In the genomic region with DNA sequence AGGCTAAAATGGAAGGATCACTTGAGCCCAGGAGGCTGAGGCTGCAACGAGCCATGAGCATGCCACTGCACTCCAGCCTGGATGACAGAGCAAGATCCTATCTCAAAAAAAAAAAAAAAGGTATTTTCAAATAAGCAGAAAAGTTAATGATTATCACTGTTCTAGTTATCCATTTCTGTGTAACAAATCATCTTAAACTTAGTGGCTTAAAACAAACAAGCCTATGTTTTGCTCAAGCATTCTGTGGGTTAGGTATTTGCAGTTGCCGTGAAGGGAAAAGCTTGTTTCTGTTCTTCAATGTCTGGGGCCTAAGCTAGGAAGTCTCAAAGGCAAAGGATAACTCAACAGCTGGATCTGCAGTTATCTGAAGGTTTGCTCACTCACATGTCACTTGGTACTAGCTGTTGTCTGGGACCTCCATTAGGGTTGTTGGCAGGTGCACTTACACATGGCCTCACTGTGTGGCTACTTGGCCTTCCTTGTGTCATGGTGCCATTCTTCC, we compare ENCODE assay signal across 34 cellular contexts. TPM values are rescaled to one million over a fixed set of nuclear protein-coding genes. Genes with fewer than 3 reads are reported as not detected.
A peak's percentile ranks its signal among the peaks of the same experiment; 100 is the strongest.
DNase-seq lines count a peak whose midpoint lies in the region; ATAC-seq and TF ChIP-seq lines count a peak whose summit lies in the region.
"Had no signal": no experiment of that assay in that cellular context is flagged by ENCODE, and none has a peak within 500 bp of the region (broad histone marks: within the 10 kb centered on the region; RNA-seq: fewer than 3 reads in every experiment).

No MANE protein-coding gene starts in this region.

- H3K14ac ChIP-seq in neuronal stem cell (ENCODE audit: low read length) = no peak overlapping the region

- H2AFZ ChIP-seq in osteoblast (ENCODE audit: low read length) (no peak overlapping the region), neuronal stem cell (ENCODE audit: low read length) (no peak overlapping the region)

- intact Hi-C loops in body of pancreas (cut with DNase I) (no loop called here), uterus (cut with DNase I; ENCODE audit: low total_unique reads) (no loop called here)

- no peak overlapping the region for H3K4ac ChIP-seq in neuronal stem cell (ENCODE audit: low read length)

- H3K4me1 ChIP-seq in body of pancreas = peaks cover 12% of the 10 kb centered on the region
- H3K4me1 ChIP-seq in osteoblast (ENCODE audit: insufficient read depth, low read length) = no peaks in the 10 kb centered on the region
- no peaks in the 10 kb centered on the region for H3K4me1 ChIP-seq in neuronal stem cell (ENCODE audit: control insufficient read depth in 2 of 2, insufficient read depth in 1 of 2, low read depth in 1 of 2, low read length in 2 of 2)
- no peaks in the 10 kb centered on the region for H3K4me1 ChIP-seq in uterus
- no peaks in the 10 kb centered on the region for H3K4me1 ChIP-seq in right atrium auricular region
- H3K4me1 ChIP-seq: gastrocnemius medialis, lower lobe of right lung, suprapubic skin, upper lobe of right lung had no signal

- H3K79me1 ChIP-seq in neuronal stem cell (ENCODE audit: low read depth, low read length) = no peaks in the 10 kb centered on the region

- no peak for DNase-seq in body of pancreas
- peak; percentile 66 for DNase-seq in kidney epithelial cell (ENCODE audit: low read depth)
- peak; percentile 29 for DNase-seq in osteoblast (ENCODE audit: insufficient read length, low spot score, missing footprints)
- no peak for DNase-seq in neuronal stem cell (ENCODE audit: low spot score)
- DNase-seq in uterus = no peak
- no peak for DNase-seq in right atrium auricular region (ENCODE audit: low spot score)
- DNase-seq: activated CD4-positive, alpha-beta memory T cell treated with anti-CD3 and anti-CD28 coated beads, Interleukin-2, amount 10 ng/mL, durations not matched to agents 7 days and 5 days; activated CD8-positive, alpha-beta memory T cell treated with anti-CD3 and anti-CD28 coated beads, Interleukin-2, amount 50 U/mL, for 4 hours; activated naive CD4-positive, alpha-beta T cell treated with anti-CD3 and anti-CD28 coated beads, Interleukin-2, amount 10 ng/mL, durations not matched to agents 7 days and 5 days; adrenal gland; cerebellar nuclear complex; DND-41; gastrocnemius medialis; HCEC 1CT; immature natural killer cell; Kasumi-1; lower lobe of right lung; naive thymus-derived CD8-positive, alpha-beta T cell; NCI-H1436 treated with DMSO at 0.1 percent for 48 hours; NCI-H748 treated with DMSO at 0.1 percent for 48 hours; occipital lobe; Right ventricle myocardium superior; stimulated activated naive CD4-positive, alpha-beta T cell treated with Interleukin-2 at 50 U/mL for 16 hours; T-helper 17 cell; upper lobe of right lung had no signal

- WGBS in body of pancreas, 2 donors = 38 to 51% methylated on average over 2 of the region's 2 CpGs
- no CpG with 5 or more reads among the region's 2 CpGs for WGBS in neuronal stem cell (ENCODE audit: extremely low coverage in 2 of 2, insufficient read length in 2 of 2, insufficient replicate concordance in 1 of 2), 2 donors

- H3K23ac ChIP-seq in neuronal stem cell (ENCODE audit: low read depth, low read length, poor library complexity) = no peak overlapping the region

- no peak overlapping the region for H3K9ac ChIP-seq in neuronal stem cell (ENCODE audit: low read depth, low read length, poor library complexity)
- H3K9ac ChIP-seq: BLaER1 treated with 17β-estradiol and CSF1 and Interleukin-3, amounts not matched to agents 10 nM and 100 nM had no signal

- H2BK12ac ChIP-seq in neuronal stem cell (ENCODE audit: low read length) = no peak overlapping the region

- no peaks in the 10 kb centered on the region for H4K20me1 ChIP-seq in osteoblast (ENCODE audit: insufficient read depth, low read length)

- TF ChIP-seq POLR2A in body of pancreas (IDR thresholded peaks at IDR 0.05) = no peak
- no peak for TF ChIP-seq POLR2A in uterus (IDR thresholded peaks at IDR 0.05)

- H3K9me3 ChIP-seq in body of pancreas (no peaks in the 10 kb centered on the region), osteoblast (ENCODE audit: low read depth, low read length) (no peaks in the 10 kb centered on the region), neuronal stem cell (replicated peaks in 1 of 2; ENCODE audit: control insufficient read depth in 2 of 2, insufficient read depth in 1 of 2, low read depth in 1 of 2, low read length in 2 of 2) (no peaks in the 10 kb centered on the region), uterus (no peaks in the 10 kb centered on the region), right atrium auricular region (no peaks in the 10 kb centered on the region)
- H3K9me3 ChIP-seq: adrenal gland; BLaER1 treated with 17β-estradiol and CSF1 and Interleukin-3, amounts not matched to agents 10 nM and 100 nM; gastrocnemius medialis; lower lobe of right lung; suprapubic skin; upper lobe of right lung had no signal

- H3K36me3 ChIP-seq in body of pancreas (replicated peaks in 1 of 2; ENCODE audit: insufficient read depth in 1 of 2, low read depth in 2 of 2) (peaks cover 0 to 6% of the 10 kb centered on the region in 2 donors), kidney epithelial cell (ENCODE audit: control insufficient read depth, insufficient read depth, low read length) (peaks cover 1% of the 10 kb centered on the region), osteoblast (ENCODE audit: insufficient read depth, low read length) (peaks cover 31% of the 10 kb centered on the region), neuronal stem cell (replicated peaks in 1 of 2; ENCODE audit: control insufficient read depth in 2 of 2, insufficient read depth in 2 of 2, low read length in 2 of 2) (peaks cover 2 to 88% of the 10 kb centered on the region in 2 donors), uterus (no peaks in the 10 kb centered on the region), right atrium auricular region (peaks cover 44% of the 10 kb centered on the region)

- H3K27ac ChIP-seq in body of pancreas = peak overlapping the region in 2 of 4 donors; percentile 5 to 56
- no peak overlapping the region for H3K27ac ChIP-seq in osteoblast (ENCODE audit: low read depth, low read length)
- H3K27ac ChIP-seq in neuronal stem cell (replicated peaks; ENCODE audit: low read length) = no peak overlapping the region
- no peak overlapping the region for H3K27ac ChIP-seq in uterus
- H3K27ac ChIP-seq in right atrium auricular region = no peak overlapping the region
- H3K27ac ChIP-seq: adrenal gland; BLaER1 treated with 17β-estradiol and CSF1 and Interleukin-3, amounts not matched to agents 10 nM and 100 nM; gastrocnemius medialis; lower lobe of right lung; skin epidermis; suprapubic skin; upper lobe of right lung had no signal

- H2BK120ac ChIP-seq in neuronal stem cell (ENCODE audit: low read depth, low read length) = no peak overlapping the region

- no peak overlapping the region for H4K8ac ChIP-seq in neuronal stem cell (ENCODE audit: low read depth, low read length)

- peaks cover 4% of the 10 kb centered on the region for H3K79me2 ChIP-seq in osteoblast (ENCODE audit: insufficient read depth, low read length)

- H3K4me2 ChIP-seq in osteoblast (ENCODE audit: insufficient read depth, low read length) (no peak overlapping the region), neuronal stem cell (ENCODE audit: insufficient read depth, low read length, poor library complexity, severe bottlenecking) (no peak overlapping the region)
- H3K4me2 ChIP-seq: BLaER1 treated with 17β-estradiol and CSF1 and Interleukin-3, amounts not matched to agents 10 nM and 100 nM had no signal

- no peak overlapping the region for H2BK15ac ChIP-seq in neuronal stem cell (ENCODE audit: low read length)

- H4K91ac ChIP-seq in neuronal stem cell (ENCODE audit: low read depth, low read length, poor library complexity) = no peak overlapping the region

- H3K27me3 ChIP-seq in body of pancreas (no peaks in the 10 kb centered on the region), kidney epithelial cell (ENCODE audit: control insufficient read depth, insufficient read depth, low read length) (no peaks in the 10 kb centered on the region), osteoblast (ENCODE audit: insufficient read depth, low read length) (no peaks in the 10 kb centered on the region), neuronal stem cell (ENCODE audit: control insufficient read depth in 3 of 3, insufficient read depth in 3 of 3, low read depth in 1 of 3, low read length in 3 of 3) (no peaks in the 10 kb centered on the region), uterus (no peaks in the 10 kb centered on the region), right atrium auricular region (no peaks in the 10 kb centered on the region)
- H3K27me3 ChIP-seq: adrenal gland; BLaER1 treated with 17β-estradiol and CSF1 and Interleukin-3, amounts not matched to agents 10 nM and 100 nM; gastrocnemius medialis; suprapubic skin; upper lobe of right lung had no signal

- H3K4me3 ChIP-seq in body of pancreas (no peak overlapping the region), kidney epithelial cell (ENCODE audit: low read depth, low read length) (no peak overlapping the region), osteoblast (ENCODE audit: insufficient read depth, low read length) (no peak overlapping the region), neuronal stem cell (ENCODE audit: low read length in 2 of 2) (no peak overlapping the region), uterus (no peak overlapping the region), right atrium auricular region (no peak overlapping the region)
- H3K4me3 ChIP-seq: adrenal gland; BLaER1 treated with 17β-estradiol and CSF1 and Interleukin-3, amounts not matched to agents 10 nM and 100 nM; gastrocnemius medialis; lower lobe of right lung; skin epidermis; suprapubic skin; upper lobe of right lung had no signal

- H2BK5ac ChIP-seq in neuronal stem cell (ENCODE audit: low read length) = no peak overlapping the region

- no peak for TF ChIP-seq CTCF in body of pancreas (IDR thresholded peaks at IDR 0.05)
- TF ChIP-seq CTCF in kidney epithelial cell (IDR thresholded peaks at IDR 0.05; ENCODE audit: insufficient read depth, low read length, poor library complexity, severe bottlenecking) = no peak
- no peak for TF ChIP-seq CTCF in osteoblast (IDR thresholded peaks at IDR 0.05; ENCODE audit: extremely low read depth, low read depth, low read length)
- no peak for TF ChIP-seq CTCF in uterus (IDR thresholded peaks at IDR 0.05)
- TF ChIP-seq CTCF in right atrium auricular region (IDR thresholded peaks at IDR 0.05) = no peak

- no peak overlapping the region for H3K18ac ChIP-seq in neuronal stem cell (ENCODE audit: low read length)

- no peak overlapping the region for H2AK5ac ChIP-seq in neuronal stem cell (ENCODE audit: low read depth, low read length)

- ATAC-seq in GM18907 (IDR thresholded peaks at IDR 0.05; ENCODE audit: unreplicated experiment) (peak; percentile 53), body of pancreas (peak; percentile 60), GM18861 (IDR thresholded peaks at IDR 0.05; ENCODE audit: unreplicated experiment) (no peak)
- ATAC-seq: gastrocnemius medialis; lower lobe of right lung; naive thymus-derived CD8-positive, alpha-beta T cell; Panc1; SK-N-SH treated with all-trans-retinoic acid at 6 μM for 48 hours; T-helper 17 cell; upper lobe of right lung had no signal

RNA-seq across cellular contexts. Expression of gene MFF, which starts 14.1 kb away (rescaled TPM):
- total RNA-seq in body of pancreas (100 to 1,000 TPM in 1 of 2 donors, 10 to 100 TPM in 1; 86.9 to 141 TPM), kidney epithelial cell (94.8 and 112 TPM in 2 replicates), osteoblast (81.9 and 101 TPM in 2 replicates), uterus (10 to 100 TPM; 15.1 to 99.1 (median 88.3) TPM), right atrium auricular region (100 to 1,000 TPM in 1 of 2 donors, 10 to 100 TPM in 1; 93.1 to 116 TPM)
- polyA plus RNA-seq in neuronal stem cell (2013, experiment 1 of 2) = 107 TPM
- polyA plus RNA-seq in neuronal stem cell (2013, experiment 2 of 2) = 112 TPM

RNA-seq across cellular contexts. Expression of gene TM4SF20, which starts 40.0 kb away (rescaled TPM):
- not detected for total RNA-seq in body of pancreas
- total RNA-seq in kidney epithelial cell = not detected in 2 replicates
- 0.88 and 1.1 TPM in 2 replicates for total RNA-seq in osteoblast
- polyA plus RNA-seq in neuronal stem cell (2013, experiment 1 of 2) = not detected
- polyA plus RNA-seq in neuronal stem cell (2013, experiment 2 of 2) = not detected
- total RNA-seq in uterus = not detected
- total RNA-seq in right atrium auricular region = not detected
- total RNA-seq: activated CD4-positive, alpha-beta memory T cell treated with anti-CD3 and anti-CD28 coated beads, Interleukin-2, amount 10 ng/mL, durations not matched to agents 7 days and 5 days; dermis microvascular lymphatic vessel endothelial cell; gastrocnemius medialis; lower lobe of right lung; mononuclear cell; naive thymus-derived CD8-positive, alpha-beta T cell; occipital lobe; Right ventricle myocardium superior; T-helper 17 cell; upper lobe of right lung had no signal
- polyA plus RNA-seq: adrenal gland; immature natural killer cell; naive thymus-derived CD8-positive, alpha-beta T cell had no signal

RNA-seq across cellular contexts. Expression of gene SCYGR1, which starts 48.6 kb away (rescaled TPM):
- total RNA-seq in body of pancreas (not detected), kidney epithelial cell (not detected in 2 replicates), osteoblast (not detected in 2 replicates), uterus (not detected), right atrium auricular region (not detected)
- polyA plus RNA-seq in neuronal stem cell (2013, experiment 1 of 2) = not detected
- polyA plus RNA-seq in neuronal stem cell (2013, experiment 2 of 2) = not detected
- total RNA-seq: activated CD4-positive, alpha-beta memory T cell treated with anti-CD3 and anti-CD28 coated beads, Interleukin-2, amount 10 ng/mL, durations not matched to agents 7 days and 5 days; adrenal gland; dermis microvascular lymphatic vessel endothelial cell; gastrocnemius medialis; lower lobe of right lung; mononuclear cell; naive thymus-derived CD8-positive, alpha-beta T cell; occipital lobe; Right ventricle myocardium superior; suprapubic skin; T-helper 17 cell; upper lobe of right lung had no signal
- polyA plus RNA-seq: adrenal gland; immature natural killer cell; naive thymus-derived CD8-positive, alpha-beta T cell had no signal

Comparison
In these comparisons a context has a peak if more than half of its experiments do, and no peak if none do; other contexts are left out.
1. DNase-seq: peak in kidney epithelial cell (single experiment) and osteoblast (single experiment); none in body of pancreas (0 of 4), neuronal stem cell (single experiment), uterus (0 of 2) and right atrium auricular region (single experiment).